In the genomic region with DNA sequence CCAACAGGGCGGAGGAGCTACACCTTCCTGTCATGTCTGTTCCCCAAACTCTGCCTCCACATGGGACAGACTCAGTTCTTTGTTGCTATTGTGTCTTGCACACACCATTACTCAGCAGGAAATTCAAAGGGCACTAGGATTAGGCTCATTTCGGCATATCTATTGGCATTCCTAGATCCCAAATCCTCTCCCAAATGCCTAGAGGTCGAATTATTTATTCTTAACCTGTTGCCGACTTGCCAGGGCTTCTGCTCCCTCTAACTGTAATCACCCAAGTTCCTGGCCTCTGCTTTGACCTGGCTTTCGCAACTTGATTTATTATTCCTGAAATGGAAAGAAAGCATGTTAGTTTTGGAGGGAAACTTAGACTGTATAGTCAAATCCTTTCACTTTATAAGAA, we compare ENCODE assay signal across 22 cellular contexts.
"Had no signal": no experiment of that assay in that cellular context is flagged by ENCODE, and none has a peak within 500 bp of the region (broad histone marks: within the 10 kb centered on the region; RNA-seq: fewer than 3 reads in every experiment).

No MANE protein-coding gene starts in this region.

- H3K79me2 ChIP-seq: hepatocyte, parathyroid adenoma had no signal

- ATAC-seq: activated CD8-positive, alpha-beta memory T cell treated with anti-CD3 and anti-CD28 coated beads, Interleukin-2, amount 10 ng/mL, durations not matched to agents 7 days and 5 days; left lobe of liver; mucosa of descending colon; stimulated activated memory B cell treated with anti-CD40 and anti-IgM and Interleukin-4, amounts not matched to agents 10 μg/mL and 1 μg/mL and 100 μg/mL, for 72 hours had no signal

- H3K4me1 ChIP-seq: breast epithelium, esophagus muscularis mucosa, parathyroid adenoma, sigmoid colon, spleen, thyroid gland had no signal

- H2AFZ ChIP-seq: hepatocyte, parathyroid adenoma had no signal

- H3K27me3 ChIP-seq: breast epithelium, esophagus muscularis mucosa, hepatocyte, sigmoid colon, spleen, thyroid gland had no signal

- H3K36me3 ChIP-seq: breast epithelium, esophagus muscularis mucosa, sigmoid colon, spleen, thyroid gland had no signal

- H3K27ac ChIP-seq: breast epithelium, esophagus muscularis mucosa, hepatocyte, parathyroid adenoma, sigmoid colon, spleen, thyroid gland had no signal

- DNase-seq: activated CD4-positive, alpha-beta memory T cell treated with anti-CD3 and anti-CD28 coated beads, Interleukin-2, amount 10 ng/mL, durations not matched to agents 7 days and 5 days; activated CD4-positive, alpha-beta T cell treated with anti-CD3 and anti-CD28 coated beads for 48 hours; activated CD4-positive, CD25-positive, alpha-beta regulatory T cell; activated CD8-positive, alpha-beta memory T cell treated with anti-CD3 and anti-CD28 coated beads, Interleukin-2, amount 10 ng/mL, durations not matched to agents 7 days and 5 days; activated naive CD4-positive, alpha-beta T cell treated with Interleukin-2 at 50 U/mL for 16 hours; activated naive CD8-positive, alpha-beta T cell treated with anti-CD3 and anti-CD28 coated beads, Interleukin-2, amount 10 ng/mL, durations not matched to agents 7 days and 5 days; effector CD8-positive, alpha-beta T cell; islet precursor cell; mucosa of descending colon; naive B cell; sigmoid colon; spleen; stimulated activated CD4-positive, alpha-beta T cell treated with anti-CD3 and anti-CD28 coated beads, Interleukin-4, amount 100 ng/mL, for 4 hours; T-helper 1 cell; T-helper 9 cell; thyroid gland had no signal

- H3K4me3 ChIP-seq: breast epithelium, esophagus muscularis mucosa, hepatocyte, mucosa of descending colon, sigmoid colon, spleen, thyroid gland had no signal

- H3K4me2 ChIP-seq: hepatocyte had no signal

- H3K9ac ChIP-seq: parathyroid adenoma had no signal

- H3K9me3 ChIP-seq: breast epithelium, esophagus muscularis mucosa, mucosa of descending colon, sigmoid colon, thyroid gland had no signal
